In genomic region chr7:30281791-30282190, GRCh38 we compare ENCODE assay signal across 1 cellular context.
TF ChIP-seq lines count a peak whose summit lies in the region.

No MANE protein-coding gene starts in this region.

TF ChIP-seq in HepG2, 621 proteins besides CTCF, POLR2A, EP300 and RAD21:
- no peak for TF ChIP-seq YY1 (IDR thresholded peaks at IDR 0.05; ENCODE audit: insufficient read depth, insufficient replicate concordance, low read depth, low read length)
- 0 out of 2 replicates have a peak, but pooled peaks have one; percentile 15 for TF ChIP-seq HDAC2 (CRISPR knock-in tag; IDR thresholded peaks at IDR 0.05)
- peak; percentile 94 for TF ChIP-seq HMG20B (CRISPR knock-in tag; conservative IDR thresholded peaks at IDR 0.05)
- TF ChIP-seq, protein P1, sequence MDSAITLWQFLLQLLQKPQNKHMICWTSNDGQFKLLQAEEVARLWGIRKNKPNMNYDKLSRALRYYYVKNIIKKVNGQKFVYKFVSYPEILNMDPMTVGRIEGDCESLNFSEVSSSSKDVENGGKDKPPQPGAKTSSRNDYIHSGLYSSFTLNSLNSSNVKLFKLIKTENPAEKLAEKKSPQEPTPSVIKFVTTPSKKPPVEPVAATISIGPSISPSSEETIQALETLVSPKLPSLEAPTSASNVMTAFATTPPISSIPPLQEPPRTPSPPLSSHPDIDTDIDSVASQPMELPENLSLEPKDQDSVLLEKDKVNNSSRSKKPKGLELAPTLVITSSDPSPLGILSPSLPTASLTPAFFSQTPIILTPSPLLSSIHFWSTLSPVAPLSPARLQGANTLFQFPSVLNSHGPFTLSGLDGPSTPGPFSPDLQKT (CRISPR knock-in tag; IDR thresholded peaks at IDR 0.05; ENCODE audit: borderline replicate concordance), result no peak
- peak; percentile 42; the same call in 1 of the 2 replicates for TF ChIP-seq HMG20A (CRISPR knock-in tag; IDR thresholded peaks at IDR 0.05; ENCODE audit: borderline replicate concordance)
- no peak for TF ChIP-seq ZXDC (CRISPR knock-in tag; IDR thresholded peaks at IDR 0.05)
- TF ChIP-seq, protein P2, sequence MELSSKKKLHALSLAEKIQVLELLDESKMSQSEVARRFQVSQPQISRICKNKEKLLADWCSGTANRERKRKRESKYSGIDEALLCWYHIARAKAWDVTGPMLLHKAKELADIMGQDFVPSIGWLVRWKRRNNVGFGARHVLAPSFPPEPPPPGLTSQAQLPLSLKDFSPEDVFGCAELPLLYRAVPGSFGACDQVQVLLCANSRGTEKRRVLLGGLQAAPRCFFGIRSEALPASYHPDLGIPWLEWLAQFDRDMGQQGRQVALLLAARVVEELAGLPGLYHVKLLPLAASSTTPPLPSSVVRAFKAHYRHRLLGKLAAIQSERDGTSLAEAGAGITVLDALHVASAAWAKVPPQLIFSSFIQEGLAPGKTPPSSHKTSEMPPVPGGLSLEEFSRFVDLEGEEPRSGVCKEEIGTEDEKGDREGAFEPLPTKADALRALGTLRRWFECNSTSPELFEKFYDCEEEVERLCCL (CRISPR knock-in tag; IDR thresholded peaks at IDR 0.05; ENCODE audit: borderline replicate concordance), result no peak
- no peak for TF ChIP-seq TCF7L2 (IDR thresholded peaks at IDR 0.05; ENCODE audit: low read depth, low read length)
- TF ChIP-seq GFI1 (CRISPR knock-in tag; IDR thresholded peaks at IDR 0.05; ENCODE audit: borderline replicate concordance), result peak; percentile 99
- no peak for TF ChIP-seq HOXD1 (CRISPR knock-in tag; IDR thresholded peaks at IDR 0.05)
- peak; percentile 36; the same call in 1 of the 2 replicates for TF ChIP-seq PHF21A (CRISPR knock-in tag; IDR thresholded peaks at IDR 0.05)
- no peak for TF ChIP-seq ZNF782 (CRISPR knock-in tag; IDR thresholded peaks at IDR 0.05; ENCODE audit: borderline replicate concordance)
- TF ChIP-seq ZNF547 (CRISPR knock-in tag; IDR thresholded peaks at IDR 0.05), result no peak
- TF ChIP-seq TGIF2 (CRISPR knock-in tag; IDR thresholded peaks at IDR 0.05), result no peak
- peak; percentile 42 for TF ChIP-seq HNF4A (CRISPR knock-in tag; IDR thresholded peaks at IDR 0.05)
- no peak for TF ChIP-seq ZFYVE20 (CRISPR knock-in tag; IDR thresholded peaks at IDR 0.05; ENCODE audit: borderline replicate concordance, low read depth)
- TF ChIP-seq, protein P3, sequence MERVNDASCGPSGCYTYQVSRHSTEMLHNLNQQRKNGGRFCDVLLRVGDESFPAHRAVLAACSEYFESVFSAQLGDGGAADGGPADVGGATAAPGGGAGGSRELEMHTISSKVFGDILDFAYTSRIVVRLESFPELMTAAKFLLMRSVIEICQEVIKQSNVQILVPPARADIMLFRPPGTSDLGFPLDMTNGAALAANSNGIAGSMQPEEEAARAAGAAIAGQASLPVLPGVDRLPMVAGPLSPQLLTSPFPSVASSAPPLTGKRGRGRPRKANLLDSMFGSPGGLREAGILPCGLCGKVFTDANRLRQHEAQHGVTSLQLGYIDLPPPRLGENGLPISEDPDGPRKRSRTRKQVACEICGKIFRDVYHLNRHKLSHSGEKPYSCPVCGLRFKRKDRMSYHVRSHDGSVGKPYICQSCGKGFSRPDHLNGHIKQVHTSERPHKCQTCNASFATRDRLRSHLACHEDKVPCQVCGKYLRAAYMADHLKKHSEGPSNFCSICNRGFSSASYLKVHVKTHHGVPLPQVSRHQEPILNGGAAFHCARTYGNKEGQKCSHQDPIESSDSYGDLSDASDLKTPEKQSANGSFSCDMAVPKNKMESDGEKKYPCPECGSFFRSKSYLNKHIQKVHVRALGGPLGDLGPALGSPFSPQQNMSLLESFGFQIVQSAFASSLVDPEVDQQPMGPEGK (CRISPR knock-in tag; IDR thresholded peaks at IDR 0.05), result peak; percentile 75
- TF ChIP-seq GPN1 (CRISPR knock-in tag; IDR thresholded peaks at IDR 0.05; ENCODE audit: borderline replicate concordance), result no peak
